9 cellular contexts compared by ENCODE assay signal in genomic region chr10:102121739-102122372, GRCh38. TPM values are rescaled to one million over a fixed set of nuclear protein-coding genes. Genes with fewer than 3 reads are reported as not detected.
DNase-seq lines count a peak whose midpoint lies in the region; ATAC-seq and TF ChIP-seq lines count a peak whose summit lies in the region.
"Had no signal": no experiment of that assay in that cellular context is flagged by ENCODE, and none has a peak within 500 bp of the region (broad histone marks: within the 10 kb centered on the region; RNA-seq: fewer than 3 reads in every experiment).

No MANE protein-coding gene starts in this region.

- H3K9me2 ChIP-seq in HCT116 (ENCODE audit: insufficient read depth): no peaks in the 10 kb centered on the region

- peak in 1 of 3 experiments; percentile 24; a peak in 2 of 6 replicates for TF ChIP-seq CTCF in HCT116 (IDR thresholded peaks at IDR 0.05 in 2 of 3, conservative IDR thresholded peaks at IDR 0.05 in 1 of 3; ENCODE audit: borderline replicate concordance in 1 of 3, insufficient read depth in 1 of 3, low read depth in 2 of 3, low read length in 2 of 3)

- H3K4me3 ChIP-seq in HCT116 (replicated peaks in 1 of 2; ENCODE audit: low read depth in 1 of 2, low read length in 2 of 2) (no peak overlapping the region), skeletal muscle cell (ENCODE audit: low read depth, low read length) (peak overlapping the region; percentile 73)

- CTCF ChIA-PET in HCT116 (lab: Charles Lee): interaction anchor here (1.0 kb wide), 1 partner anchor 15 kb away, joined by 3 read pairs; no protein-coding TSS in a partner anchor

- H3K36me3 ChIP-seq in HCT116 (ENCODE audit: control insufficient read depth in 1 of 2, insufficient read depth in 2 of 2, low read length in 2 of 2): no peaks in the 10 kb centered on the region

- no peak overlapping the region for H3K27ac ChIP-seq in HCT116 (ENCODE audit: low read depth, low read length)

- BruUV-seq in HCT116 (replicated peaks; lab: Mats Ljungman, UMichigan): no TSS peak

- H3K36me3 Mint-ChIP-seq in activated T-helper 1 cell treated with anti-CD3 and anti-CD28 coated beads, Interleukin-12 subunit alpha, Interleukin-12 subunit beta, Interleukin-2, Interleukin-4 antibody, amounts not matched to agents 30 ng/mL and 10 ng/mL and 1 ng/mL, durations not matched to agents 14 hours and 24 hours and 36 hours (ENCODE audit: low read depth): no peaks in the 10 kb centered on the region

- peaks cover 37% of the 10 kb centered on the region for H3K4me1 Mint-ChIP-seq in activated T-helper 1 cell treated with anti-CD3 and anti-CD28 coated beads, Interleukin-12 subunit alpha, Interleukin-12 subunit beta, Interleukin-2, Interleukin-4 antibody, amounts not matched to agents 30 ng/mL and 10 ng/mL and 1 ng/mL, durations not matched to agents 14 hours and 24 hours and 36 hours (ENCODE audit: low read depth)

- no peak overlapping the region for H3K9ac ChIP-seq in HCT116 (ENCODE audit: low read length)

- no peaks in the 10 kb centered on the region for H3K9me3 Mint-ChIP-seq in activated T-helper 1 cell treated with anti-CD3 and anti-CD28 coated beads, Interleukin-12 subunit alpha, Interleukin-12 subunit beta, Interleukin-2, Interleukin-4 antibody, amounts not matched to agents 30 ng/mL and 10 ng/mL and 1 ng/mL, durations not matched to agents 14 hours and 24 hours and 36 hours

- intact Hi-C loops in HCT116 (cut with micrococcal nuclease): no loop called here
- intact Hi-C loops in activated T-helper 1 cell treated with anti-CD3 and anti-CD28 coated beads, Interleukin-12 subunit alpha, Interleukin-12 subunit beta, Interleukin-2, Interleukin-4 antibody, amounts not matched to agents 30 ng/mL and 10 ng/mL and 1 ng/mL, durations not matched to agents 14 hours and 24 hours and 36 hours (cut with micrococcal nuclease): no loop called here
- intact Hi-C loops in left ventricle myocardium superior (cut with micrococcal nuclease): no loop called here

- no peak for DNase-seq in HCT116 (ENCODE audit: low read depth, low spot score)
- DNase-seq in activated T-helper 1 cell treated with anti-CD3 and anti-CD28 coated beads, Interleukin-12 subunit alpha, Interleukin-12 subunit beta, Interleukin-2, Interleukin-4 antibody, amounts not matched to agents 30 ng/mL and 10 ng/mL and 1 ng/mL, durations not matched to agents 14 hours and 24 hours and 36 hours (ENCODE audit: low spot score): no peak
- no peak for DNase-seq in left ventricle myocardium superior
- DNase-seq in skeletal muscle cell (ENCODE audit: low read depth): no peak
- no peak for DNase-seq in mesenteric fat pad (ENCODE audit: low spot score)
- DNase-seq in SIG-M5 treated with dmso at 0.1 percent for 504 hours (lab: John Stamatoyannopoulos, UW; ENCODE audit: unreplicated experiment): no peak
- no peak for DNase-seq in stimulated activated CD4-positive, alpha-beta T cell treated with anti-CD3 and anti-CD28 coated beads, Interleukin-4, amount 100 ng/mL, for 1 hour
- DNase-seq: effector CD4-positive, alpha-beta T cell had no signal

- peaks cover 36 to 54% of the 10 kb centered on the region in 2 experiments for H3K4me1 ChIP-seq in HCT116 (ENCODE audit: control insufficient read depth in 1 of 2, insufficient read depth in 2 of 2, low read length in 2 of 2)

- POLR2A ChIA-PET in HCT116 (lab: Charles Lee): no interaction called here

- H3K79me2 ChIP-seq in HCT116 (ENCODE audit: insufficient read depth, low read length): peaks cover 25% of the 10 kb centered on the region

- TF ChIP-seq POLR2A in HCT116 (IDR thresholded peaks at IDR 0.05; ENCODE audit: borderline replicate concordance, extremely low read depth, insufficient read depth, insufficient read length): no peak

- H4K20me1 ChIP-seq in HCT116 (ENCODE audit: insufficient read depth): no peaks in the 10 kb centered on the region

- H3K27me3 ChIP-seq in HCT116 (ENCODE audit: insufficient read depth, low read length): no peaks in the 10 kb centered on the region

- no peak for TF ChIP-seq RAD21 in HCT116 (IDR thresholded peaks at IDR 0.05; ENCODE audit: low read depth)

- RAD21 ChIA-PET in HCT116 (lab: Charles Lee; ENCODE audit: low non-redundant PET in 1 of 2, low total read pairs in 2 of 2, uncharacterized antibody in 2 of 2, unreplicated experiment in 2 of 2): no interaction called here

- no peak overlapping the region for H3K27ac Mint-ChIP-seq in activated T-helper 1 cell treated with anti-CD3 and anti-CD28 coated beads, Interleukin-12 subunit alpha, Interleukin-12 subunit beta, Interleukin-2, Interleukin-4 antibody, amounts not matched to agents 30 ng/mL and 10 ng/mL and 1 ng/mL, durations not matched to agents 14 hours and 24 hours and 36 hours

- H3K9me3 ChIP-seq in HCT116 (ENCODE audit: control insufficient read depth in 1 of 2, insufficient read depth in 1 of 2, low read depth in 1 of 2, low read length in 2 of 2): no peaks in the 10 kb centered on the region

- no peak for ATAC-seq in HCT116
- peak; percentile 19 for ATAC-seq in left ventricle myocardium superior
- ATAC-seq in HG03025 (IDR thresholded peaks at IDR 0.05; ENCODE audit: low FRiP score, unreplicated experiment): no peak

- H3K27me3 Mint-ChIP-seq in activated T-helper 1 cell treated with anti-CD3 and anti-CD28 coated beads, Interleukin-12 subunit alpha, Interleukin-12 subunit beta, Interleukin-2, Interleukin-4 antibody, amounts not matched to agents 30 ng/mL and 10 ng/mL and 1 ng/mL, durations not matched to agents 14 hours and 24 hours and 36 hours (ENCODE audit: insufficient read depth): no peaks in the 10 kb centered on the region

- peak overlapping the region; percentile 86 for H3K4me3 Mint-ChIP-seq in activated T-helper 1 cell treated with anti-CD3 and anti-CD28 coated beads, Interleukin-12 subunit alpha, Interleukin-12 subunit beta, Interleukin-2, Interleukin-4 antibody, amounts not matched to agents 30 ng/mL and 10 ng/mL and 1 ng/mL, durations not matched to agents 14 hours and 24 hours and 36 hours

- H3K4me2 ChIP-seq in HCT116 (ENCODE audit: low read length): peak overlapping the region; percentile 93; the same call in 1 of the 2 replicates

- no peak overlapping the region for H2AFZ ChIP-seq in HCT116 (ENCODE audit: low read depth, low read length, poor library complexity, severe bottlenecking)

TF ChIP-seq in HCT116, 20 proteins besides CTCF, POLR2A, EP300 and RAD21 (continues in another document):
- TF ChIP-seq FOSL1 (IDR thresholded peaks at IDR 0.05; ENCODE audit: low read depth) (no peak), CEBPB (IDR thresholded peaks at IDR 0.05; ENCODE audit: low read depth) (no peak), REST (IDR thresholded peaks at IDR 0.05; ENCODE audit: low read depth) (no peak)

RNA-seq across cellular contexts. Expression of gene LDB1, which starts 1.7 kb away (rescaled TPM):
- 63.9 TPM for total RNA-seq in HCT116 (2021; ENCODE audit: unreplicated experiment)
- 55.1 and 61.6 TPM in 2 replicates for polyA plus RNA-seq in HCT116 (2012)
- total RNA-seq in activated T-helper 1 cell treated with anti-CD3 and anti-CD28 coated beads, Interleukin-12 subunit alpha, Interleukin-12 subunit beta, Interleukin-2, Interleukin-4 antibody, amounts not matched to agents 30 ng/mL and 10 ng/mL and 1 ng/mL, durations not matched to agents 14 hours and 24 hours and 36 hours: 78.6 and 87.1 TPM in 2 replicates
- total RNA-seq in left ventricle myocardium superior: 70.7 TPM
- 33.0 TPM for total RNA-seq in mesenteric fat pad

RNA-seq across cellular contexts. Expression of gene PPRC1, which starts 11.0 kb away (rescaled TPM):
- total RNA-seq in HCT116 (2021; ENCODE audit: unreplicated experiment) (93.0 TPM), left ventricle myocardium superior (13.1 TPM), mesenteric fat pad (49.7 TPM)
- 54.7 and 57.7 TPM in 2 replicates for polyA plus RNA-seq in HCT116 (2012)
- 112 and 115 TPM in 2 replicates for total RNA-seq in activated T-helper 1 cell treated with anti-CD3 and anti-CD28 coated beads, Interleukin-12 subunit alpha, Interleukin-12 subunit beta, Interleukin-2, Interleukin-4 antibody, amounts not matched to agents 30 ng/mL and 10 ng/mL and 1 ng/mL, durations not matched to agents 14 hours and 24 hours and 36 hours

RNA-seq across cellular contexts. Expression of gene NOLC1, which starts 30.3 kb away (rescaled TPM):
- total RNA-seq in HCT116 (2021; ENCODE audit: unreplicated experiment) (231 TPM), left ventricle myocardium superior (31.2 TPM), mesenteric fat pad (50.2 TPM)
- polyA plus RNA-seq in HCT116 (2012): 108 and 121 TPM in 2 replicates
- 260 and 271 TPM in 2 replicates for total RNA-seq in activated T-helper 1 cell treated with anti-CD3 and anti-CD28 coated beads, Interleukin-12 subunit alpha, Interleukin-12 subunit beta, Interleukin-2, Interleukin-4 antibody, amounts not matched to agents 30 ng/mL and 10 ng/mL and 1 ng/mL, durations not matched to agents 14 hours and 24 hours and 36 hours

RNA-seq across cellular contexts. Expression of gene HPS6, which starts 56.7 kb away (rescaled TPM):
- 31.7 TPM for total RNA-seq in HCT116 (2021; ENCODE audit: unreplicated experiment)
- polyA plus RNA-seq in HCT116 (2012): 16.4 and 20.0 TPM in 2 replicates
- 24.5 and 26.8 TPM in 2 replicates for total RNA-seq in activated T-helper 1 cell treated with anti-CD3 and anti-CD28 coated beads, Interleukin-12 subunit alpha, Interleukin-12 subunit beta, Interleukin-2, Interleukin-4 antibody, amounts not matched to agents 30 ng/mL and 10 ng/mL and 1 ng/mL, durations not matched to agents 14 hours and 24 hours and 36 hours
- total RNA-seq in left ventricle myocardium superior: 9.4 TPM
- total RNA-seq in mesenteric fat pad: 15.7 TPM
